In the genomic region with DNA sequence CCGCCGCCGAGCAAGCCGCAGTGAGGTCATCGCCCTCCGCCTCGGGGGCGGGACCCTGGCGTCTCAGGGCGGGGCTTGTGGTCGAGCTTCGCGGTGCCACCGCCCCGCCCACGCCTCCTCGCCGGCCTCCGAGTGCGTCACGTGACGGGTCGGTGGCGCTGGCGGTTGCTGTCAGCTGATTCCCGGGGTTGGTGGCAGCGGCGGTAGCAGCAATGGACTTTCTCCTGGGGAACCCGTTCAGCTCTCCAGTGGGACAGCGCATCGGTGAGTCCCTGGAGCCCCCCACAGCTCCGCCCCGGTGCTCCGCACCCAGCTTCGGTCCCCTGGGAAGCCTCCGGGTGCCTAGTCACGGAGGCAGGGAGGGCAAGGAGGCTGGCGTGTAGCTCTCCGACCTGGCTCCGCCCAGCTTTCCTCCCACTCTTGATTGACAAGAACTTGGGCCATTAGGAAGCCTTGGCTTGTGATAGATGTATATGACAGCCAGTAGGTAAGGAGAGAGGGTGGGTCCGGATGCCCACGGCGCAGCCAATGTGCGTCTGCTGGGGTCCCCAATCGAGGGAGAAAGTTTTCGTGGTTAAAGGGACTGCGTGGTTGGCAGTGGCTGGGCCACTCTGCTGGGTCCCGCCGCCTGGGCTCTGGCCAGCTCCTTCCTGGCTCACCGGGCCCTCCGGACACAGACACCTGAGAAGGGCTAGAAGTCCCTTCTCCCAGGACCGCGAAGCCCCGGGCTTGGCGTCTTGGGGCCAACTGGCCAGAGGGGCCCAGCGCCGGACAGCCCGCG, we compare ENCODE assay signal across 1 cellular context.
TF ChIP-seq lines count a peak whose summit lies in the region.

A gene (plus strand): TSS at position 178 of the 781 bp plus-strand sequence. CDS start 35 bp downstream, at position 213.

TF ChIP-seq in HCT116, 20 proteins besides CTCF, POLR2A, EP300 and RAD21 (continued from another document):
- TF ChIP-seq, protein P1, sequence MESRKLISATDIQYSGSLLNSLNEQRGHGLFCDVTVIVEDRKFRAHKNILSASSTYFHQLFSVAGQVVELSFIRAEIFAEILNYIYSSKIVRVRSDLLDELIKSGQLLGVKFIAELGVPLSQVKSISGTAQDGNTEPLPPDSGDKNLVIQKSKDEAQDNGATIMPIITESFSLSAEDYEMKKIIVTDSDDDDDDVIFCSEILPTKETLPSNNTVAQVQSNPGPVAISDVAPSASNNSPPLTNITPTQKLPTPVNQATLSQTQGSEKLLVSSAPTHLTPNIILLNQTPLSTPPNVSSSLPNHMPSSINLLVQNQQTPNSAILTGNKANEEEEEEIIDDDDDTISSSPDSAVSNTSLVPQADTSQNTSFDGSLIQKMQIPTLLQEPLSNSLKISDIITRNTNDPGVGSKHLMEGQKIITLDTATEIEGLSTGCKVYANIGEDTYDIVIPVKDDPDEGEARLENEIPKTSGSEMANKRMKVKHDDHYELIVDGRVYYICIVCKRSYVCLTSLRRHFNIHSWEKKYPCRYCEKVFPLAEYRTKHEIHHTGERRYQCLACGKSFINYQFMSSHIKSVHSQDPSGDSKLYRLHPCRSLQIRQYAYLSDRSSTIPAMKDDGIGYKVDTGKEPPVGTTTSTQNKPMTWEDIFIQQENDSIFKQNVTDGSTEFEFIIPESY (IDR thresholded peaks at IDR 0.05; ENCODE audit: extremely low read depth, insufficient replicate concordance, low read length) = no peak
